In the genomic region with DNA sequence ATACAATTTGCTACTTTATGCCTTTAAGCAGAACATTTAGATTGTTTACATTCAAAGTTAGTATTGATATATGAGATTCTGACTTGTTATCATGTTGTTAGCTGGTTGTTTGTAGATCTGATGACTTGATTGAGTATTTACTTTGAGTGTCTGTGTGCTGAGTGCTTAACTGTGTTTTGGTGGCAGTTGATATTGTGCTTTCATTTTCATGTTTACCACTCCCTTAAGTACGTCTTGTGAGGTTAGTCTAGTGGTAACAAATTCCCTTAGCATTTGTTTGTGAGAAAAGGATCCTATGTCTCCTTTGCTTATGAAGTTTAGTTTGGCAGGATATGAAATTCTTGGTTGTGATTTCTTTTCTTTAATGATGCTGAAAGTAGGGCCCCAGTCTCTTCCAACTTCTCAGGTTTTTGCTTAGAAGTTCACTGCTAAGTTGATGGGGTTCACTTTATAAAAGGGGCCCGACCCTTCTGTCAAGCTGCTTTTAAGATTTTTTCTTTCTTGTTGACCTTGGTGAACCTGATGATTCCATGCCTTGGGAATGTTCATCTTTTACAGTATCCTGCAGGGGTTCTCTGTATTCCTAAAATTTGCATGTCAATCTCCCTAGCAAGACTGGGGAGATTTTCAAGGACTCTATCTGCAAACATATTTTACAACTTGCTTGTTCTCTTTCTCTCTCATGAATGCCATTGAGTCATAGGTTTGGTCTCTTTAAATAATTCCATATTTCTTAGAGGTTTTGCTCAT, we compare ENCODE assay signal across 1 cellular context.
TF ChIP-seq lines count a peak whose summit lies in the region.

No MANE protein-coding gene starts in this region.

TF ChIP-seq in GM12878, 131 proteins besides CTCF, POLR2A, EP300 and RAD21 (continued from another document):
- no peak for TF ChIP-seq NR2C2 (IDR thresholded peaks at IDR 0.05; ENCODE audit: borderline replicate concordance, control insufficient read depth, insufficient read length, low read depth)
- TF ChIP-seq, protein P1, sequence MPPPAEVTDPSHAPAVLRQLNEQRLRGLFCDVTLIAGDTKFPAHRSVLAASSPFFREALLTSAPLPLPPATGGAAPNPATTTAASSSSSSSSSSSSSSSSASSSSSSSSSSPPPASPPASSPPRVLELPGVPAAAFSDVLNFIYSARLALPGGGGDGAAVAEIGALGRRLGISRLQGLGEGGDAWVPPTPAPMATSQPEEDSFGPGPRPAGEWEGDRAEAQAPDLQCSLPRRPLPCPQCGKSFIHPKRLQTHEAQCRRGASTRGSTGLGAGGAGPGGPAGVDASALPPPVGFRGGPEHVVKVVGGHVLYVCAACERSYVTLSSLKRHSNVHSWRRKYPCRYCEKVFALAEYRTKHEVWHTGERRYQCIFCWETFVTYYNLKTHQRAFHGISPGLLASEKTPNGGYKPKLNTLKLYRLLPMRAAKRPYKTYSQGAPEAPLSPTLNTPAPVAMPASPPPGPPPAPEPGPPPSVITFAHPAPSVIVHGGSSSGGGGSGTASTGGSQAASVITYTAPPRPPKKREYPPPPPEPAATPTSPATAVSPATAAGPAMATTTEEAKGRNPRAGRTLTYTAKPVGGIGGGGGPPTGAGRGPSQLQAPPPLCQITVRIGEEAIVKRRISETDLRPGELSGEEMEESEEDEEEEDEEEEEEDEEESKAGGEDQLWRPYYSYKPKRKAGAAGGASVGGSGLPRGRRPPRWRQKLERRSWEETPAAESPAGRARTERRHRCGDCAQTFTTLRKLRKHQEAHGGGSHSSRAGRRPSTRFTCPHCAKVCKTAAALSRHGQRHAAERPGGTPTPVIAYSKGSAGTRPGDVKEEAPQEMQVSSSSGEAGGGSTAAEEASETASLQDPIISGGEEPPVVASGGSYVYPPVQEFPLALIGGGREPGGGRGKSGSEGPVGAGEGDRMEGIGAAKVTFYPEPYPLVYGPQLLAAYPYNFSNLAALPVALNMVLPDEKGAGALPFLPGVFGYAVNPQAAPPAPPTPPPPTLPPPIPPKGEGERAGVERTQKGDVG (CRISPR knock-in tag; IDR thresholded peaks at IDR 0.05) = no peak
- TF ChIP-seq RFX5 (IDR thresholded peaks at IDR 0.05; ENCODE audit: low read depth, low read length) = no peak
- TF ChIP-seq, protein P2, sequence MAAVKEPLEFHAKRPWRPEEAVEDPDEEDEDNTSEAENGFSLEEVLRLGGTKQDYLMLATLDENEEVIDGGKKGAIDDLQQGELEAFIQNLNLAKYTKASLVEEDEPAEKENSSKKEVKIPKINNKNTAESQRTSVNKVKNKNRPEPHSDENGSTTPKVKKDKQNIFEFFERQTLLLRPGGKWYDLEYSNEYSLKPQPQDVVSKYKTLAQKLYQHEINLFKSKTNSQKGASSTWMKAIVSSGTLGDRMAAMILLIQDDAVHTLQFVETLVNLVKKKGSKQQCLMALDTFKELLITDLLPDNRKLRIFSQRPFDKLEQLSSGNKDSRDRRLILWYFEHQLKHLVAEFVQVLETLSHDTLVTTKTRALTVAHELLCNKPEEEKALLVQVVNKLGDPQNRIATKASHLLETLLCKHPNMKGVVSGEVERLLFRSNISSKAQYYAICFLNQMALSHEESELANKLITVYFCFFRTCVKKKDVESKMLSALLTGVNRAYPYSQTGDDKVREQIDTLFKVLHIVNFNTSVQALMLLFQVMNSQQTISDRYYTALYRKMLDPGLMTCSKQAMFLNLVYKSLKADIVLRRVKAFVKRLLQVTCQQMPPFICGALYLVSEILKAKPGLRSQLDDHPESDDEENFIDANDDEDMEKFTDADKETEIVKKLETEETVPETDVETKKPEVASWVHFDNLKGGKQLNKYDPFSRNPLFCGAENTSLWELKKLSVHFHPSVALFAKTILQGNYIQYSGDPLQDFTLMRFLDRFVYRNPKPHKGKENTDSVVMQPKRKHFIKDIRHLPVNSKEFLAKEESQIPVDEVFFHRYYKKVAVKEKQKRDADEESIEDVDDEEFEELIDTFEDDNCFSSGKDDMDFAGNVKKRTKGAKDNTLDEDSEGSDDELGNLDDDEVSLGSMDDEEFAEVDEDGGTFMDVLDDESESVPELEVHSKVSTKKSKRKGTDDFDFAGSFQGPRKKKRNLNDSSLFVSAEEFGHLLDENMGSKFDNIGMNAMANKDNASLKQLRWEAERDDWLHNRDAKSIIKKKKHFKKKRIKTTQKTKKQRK (IDR thresholded peaks at IDR 0.05; ENCODE audit: low read depth, low read length) = no peak
- no peak for TF ChIP-seq PAX8 (IDR thresholded peaks at IDR 0.05)
- no peak for TF ChIP-seq ZNF384 (IDR thresholded peaks at IDR 0.05; ENCODE audit: borderline replicate concordance, low read depth, low read length)
- TF ChIP-seq SUPT20H (IDR thresholded peaks at IDR 0.05; ENCODE audit: borderline replicate concordance, control insufficient read depth, low read depth, low read length) = no peak
- no peak for TF ChIP-seq NR2C1 (IDR thresholded peaks at IDR 0.05)
- TF ChIP-seq CEBPB (IDR thresholded peaks at IDR 0.05; ENCODE audit: borderline replicate concordance in 1 of 2, low read depth in 2 of 2, low read length in 2 of 2) = no peak
- TF ChIP-seq CHD4 (IDR thresholded peaks at IDR 0.05) = no peak
- no peak for TF ChIP-seq LARP7 (IDR thresholded peaks at IDR 0.05)
